In the genomic region with DNA sequence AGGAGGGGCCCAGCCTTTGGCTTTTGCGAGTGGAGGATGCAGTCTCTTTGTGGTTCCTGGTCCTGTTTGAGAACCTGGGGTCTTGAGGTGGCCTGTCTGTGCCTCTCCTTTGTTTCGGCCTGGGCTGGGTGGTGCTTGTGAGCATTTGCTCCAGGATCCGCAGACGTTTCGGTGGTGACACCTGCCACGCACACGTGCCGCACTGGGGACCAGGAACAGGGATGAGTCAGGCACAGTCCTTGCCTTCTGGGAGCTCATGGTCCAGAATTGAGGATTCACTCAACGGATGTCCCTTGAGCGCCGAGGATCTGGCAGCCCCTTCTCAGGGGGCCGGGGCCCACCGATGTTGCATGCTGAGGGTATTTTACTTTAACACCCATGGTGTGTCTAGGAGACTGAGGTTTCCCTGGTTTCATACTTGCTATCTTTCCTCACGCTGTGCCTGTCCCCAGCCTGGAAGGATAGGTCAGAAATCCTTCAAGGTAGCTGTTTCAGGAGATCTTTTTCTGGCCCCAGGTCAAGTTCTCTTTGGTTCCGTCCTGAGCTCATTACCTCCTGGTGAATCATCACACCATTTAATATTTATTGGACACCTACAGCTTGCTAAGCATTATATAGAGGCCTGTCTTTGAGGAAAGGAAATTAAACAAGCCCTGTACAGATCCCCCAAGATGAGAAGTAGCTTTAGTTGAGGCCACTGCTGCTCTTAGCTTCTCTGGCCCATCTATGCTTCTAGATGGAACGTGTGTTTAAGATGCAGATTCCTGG, we compare ENCODE assay signal across 28 cellular contexts. TPM values are rescaled to one million over a fixed set of nuclear protein-coding genes. Genes with fewer than 3 reads are reported as not detected.
"Had no signal": no experiment of that assay in that cellular context is flagged by ENCODE, and none has a peak within 500 bp of the region (broad histone marks: within the 10 kb centered on the region; RNA-seq: fewer than 3 reads in every experiment).

No MANE protein-coding gene starts in this region.

- H3K27ac ChIP-seq: breast epithelium, epithelial cell of prostate, esophagus squamous epithelium, left ventricle myocardium inferior, ovary, sigmoid colon, stomach, suprapubic skin, tibial artery, upper lobe of right lung had no signal

- H3K9me3 ChIP-seq: breast epithelium, esophagus squamous epithelium, left ventricle myocardium inferior, ovary, sigmoid colon, stomach, suprapubic skin, tibial artery, upper lobe of right lung had no signal

- H3K4me3 ChIP-seq: breast epithelium, esophagus squamous epithelium, left ventricle myocardium inferior, lung, ovary, sigmoid colon, stomach, suprapubic skin, tibial artery, upper lobe of right lung had no signal

- H3K27me3 ChIP-seq: breast epithelium, esophagus squamous epithelium, ovary, sigmoid colon, stomach, suprapubic skin, tibial artery, upper lobe of right lung had no signal

- DNase-seq: activated B cell treated with CpG ODN at 0.5 μM for 24 hours; activated CD4-positive, alpha-beta T cell treated with anti-CD3 and anti-CD28 coated beads for 36 hours; activated CD4-positive, alpha-beta T cell treated with anti-CD3 and anti-CD28 coated beads, Interleukin-2, amount 50 U/mL, for 4 hours; activated CD8-positive, alpha-beta memory T cell treated with anti-CD3 and anti-CD28 coated beads for 24 hours; activated T-cell treated with anti-CD3 and anti-CD28 coated beads, Interleukin-2, amount 50 U/mL, for 24 hours; central memory CD4-positive, alpha-beta T cell; endodermal cell; esophagus squamous epithelium; foreskin melanocyte; kidney glomerular epithelial cell; left ventricle myocardium inferior; mesendoderm; natural killer cell; ovary; retina; sigmoid colon; small intestine; stimulated activated CD4-positive, alpha-beta T cell treated with anti-CD3 and anti-CD28 coated beads, Interleukin-1b, Interleukin-23, amount 100 ng/mL, for 48 hours; stimulated activated naive B cell treated with anti-CD40 and anti-IgM and Interleukin-4, amounts not matched to agents 10 μg/mL and 1 μg/mL and 100 μg/mL, for 72 hours; stomach; T-cell; tibial artery; upper lobe of right lung had no signal

- ATAC-seq: activated CD4-positive, alpha-beta T cell treated with anti-CD3 and anti-CD28 coated beads for 36 hours; activated naive CD4-positive, alpha-beta T cell treated with anti-CD3 and anti-CD28 coated beads, Interleukin-2, amount 50 U/mL, for 72 hours; natural killer cell; stimulated activated naive B cell treated with anti-CD40 and anti-IgM and Interleukin-4, amounts not matched to agents 10 μg/mL and 1 μg/mL and 100 μg/mL, for 72 hours; T-cell; upper lobe of right lung had no signal

- H3K36me3 ChIP-seq: breast epithelium, ovary had no signal

RNA-seq across cellular contexts. Expression of a gene that starts 41.1 kb away (rescaled TPM):
- total RNA-seq: activated B cell treated with CpG ODN at 0.5 μM for 24 hours; activated CD4-positive, alpha-beta T cell treated with anti-CD3 and anti-CD28 coated beads for 36 hours had no signal

RNA-seq across cellular contexts. Expression of a gene that starts 57.8 kb away (rescaled TPM):
- total RNA-seq: activated CD4-positive, alpha-beta T cell treated with anti-CD3 and anti-CD28 coated beads for 36 hours had no signal
